12 cellular contexts compared by ENCODE assay signal in the genomic region with DNA sequence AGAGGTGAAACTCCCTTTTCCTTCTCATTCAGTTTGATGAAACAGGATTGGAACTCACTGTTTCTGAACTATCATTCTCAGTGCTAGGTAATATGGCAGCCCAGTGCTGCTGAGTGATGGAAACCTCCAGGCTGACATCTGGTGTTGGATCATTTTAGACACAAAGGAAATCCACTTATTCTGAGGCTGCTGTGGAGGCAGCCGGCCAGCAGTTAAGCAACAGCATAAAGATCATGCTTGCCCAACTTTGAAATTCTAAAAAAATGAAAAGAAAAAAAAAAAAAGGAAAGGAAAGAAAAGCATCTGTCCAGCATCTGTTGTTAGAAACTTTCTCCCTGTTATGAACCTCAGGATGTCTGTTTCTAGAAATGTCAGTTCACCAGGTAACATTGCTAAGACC.
DNase-seq lines count a peak whose midpoint lies in the region; ATAC-seq and TF ChIP-seq lines count a peak whose summit lies in the region.
"Had no signal": no experiment of that assay in that cellular context is flagged by ENCODE, and none has a peak within 500 bp of the region (broad histone marks: within the 10 kb centered on the region; RNA-seq: fewer than 3 reads in every experiment).

No MANE protein-coding gene starts in this region.

- no peaks in the 10 kb centered on the region for H3K4me1 Mint-ChIP-seq in activated CD8-positive, alpha-beta T cell treated with anti-CD3 and anti-CD28 coated beads, Interleukin-2, amount 10 ng/mL, durations not matched to agents 7 days and 5 days (ENCODE audit: low read depth)
- H3K4me1 Mint-ChIP-seq: stimulated activated effector memory CD8-positive, alpha-beta T cell treated with anti-CD3 and anti-CD28 coated beads, Interleukin-12 subunit alpha, Interleukin-12 subunit beta, amount 100 ng/mL, for 72 hours had no signal

- DNase-seq in HFF-Myc (ENCODE audit: extremely low read depth, low read depth) (peak; percentile 35), astrocyte of the spinal cord (ENCODE audit: low read depth, low spot score) (peak; percentile 44), left ventricle myocardium superior (peak; percentile 83), stromal cell of bone marrow (ENCODE audit: low read depth) (peak; percentile 83), foreskin melanocyte (no peak), SHP77 treated with DMSO at 0.1 percent for 48 hours (lab: John Stamatoyannopoulos, UW) (no peak)
- no peak for DNase-seq in activated CD8-positive, alpha-beta T cell treated with anti-CD3 and anti-CD28 coated beads, Interleukin-2, amount 10 ng/mL, durations not matched to agents 7 days and 5 days
- DNase-seq: activated T-cell treated with anti-CD3 and anti-CD28 coated beads, Interleukin-2, amount 50 U/mL, for 4 hours; DND-41; NCI-H1105 treated with DMSO at 0.1 percent for 48 hours had no signal

- ATAC-seq in left ventricle myocardium superior: peak; percentile 97
- no peak for ATAC-seq in GM18868 (IDR thresholded peaks at IDR 0.05; ENCODE audit: unreplicated experiment)
- ATAC-seq in activated CD8-positive, alpha-beta T cell treated with anti-CD3 and anti-CD28 coated beads, Interleukin-2, amount 10 ng/mL, durations not matched to agents 7 days and 5 days: no peak
- ATAC-seq: activated T-cell treated with anti-CD3 and anti-CD28 coated beads, Interleukin-2, amount 50 U/mL, for 4 hours; stimulated activated effector memory CD8-positive, alpha-beta T cell treated with anti-CD3 and anti-CD28 coated beads, Interleukin-12 subunit alpha, Interleukin-12 subunit beta, amount 100 ng/mL, for 72 hours had no signal

- no peak for TF ChIP-seq CTCF in HFF-Myc (IDR thresholded peaks at IDR 0.05; ENCODE audit: low read depth, low read length, missing control alignments)
- TF ChIP-seq CTCF in astrocyte of the spinal cord (IDR thresholded peaks at IDR 0.05; ENCODE audit: low read depth, low read length): no peak

- no peak overlapping the region for H3K27ac Mint-ChIP-seq in activated CD8-positive, alpha-beta T cell treated with anti-CD3 and anti-CD28 coated beads, Interleukin-2, amount 10 ng/mL, durations not matched to agents 7 days and 5 days
- H3K27ac Mint-ChIP-seq: stimulated activated effector memory CD8-positive, alpha-beta T cell treated with anti-CD3 and anti-CD28 coated beads, Interleukin-12 subunit alpha, Interleukin-12 subunit beta, amount 100 ng/mL, for 72 hours had no signal

- intact Hi-C loops in left ventricle myocardium superior (cut with micrococcal nuclease): no loop called here

- H3K27me3 Mint-ChIP-seq in activated CD8-positive, alpha-beta T cell treated with anti-CD3 and anti-CD28 coated beads, Interleukin-2, amount 10 ng/mL, durations not matched to agents 7 days and 5 days (ENCODE audit: low read depth): no peaks in the 10 kb centered on the region

- no peaks in the 10 kb centered on the region for H3K9me3 Mint-ChIP-seq in activated CD8-positive, alpha-beta T cell treated with anti-CD3 and anti-CD28 coated beads, Interleukin-2, amount 10 ng/mL, durations not matched to agents 7 days and 5 days (ENCODE audit: insufficient read depth)
- H3K9me3 Mint-ChIP-seq: activated T-cell treated with anti-CD3 and anti-CD28 coated beads, Interleukin-2, amount 50 U/mL, for 4 hours; stimulated activated effector memory CD8-positive, alpha-beta T cell treated with anti-CD3 and anti-CD28 coated beads, Interleukin-12 subunit alpha, Interleukin-12 subunit beta, amount 100 ng/mL, for 72 hours had no signal

- no peaks in the 10 kb centered on the region for H3K36me3 Mint-ChIP-seq in activated CD8-positive, alpha-beta T cell treated with anti-CD3 and anti-CD28 coated beads, Interleukin-2, amount 10 ng/mL, durations not matched to agents 7 days and 5 days (ENCODE audit: low read depth)
- H3K36me3 Mint-ChIP-seq: stimulated activated effector memory CD8-positive, alpha-beta T cell treated with anti-CD3 and anti-CD28 coated beads, Interleukin-12 subunit alpha, Interleukin-12 subunit beta, amount 100 ng/mL, for 72 hours had no signal

- in situ Hi-C loops in astrocyte of the spinal cord (cut with HindIII; ENCODE audit: low sequenced_read_pairs): no loop called here

- no peak overlapping the region for H3K4me3 Mint-ChIP-seq in activated CD8-positive, alpha-beta T cell treated with anti-CD3 and anti-CD28 coated beads, Interleukin-2, amount 10 ng/mL, durations not matched to agents 7 days and 5 days
- H3K4me3 Mint-ChIP-seq: activated T-cell treated with anti-CD3 and anti-CD28 coated beads, Interleukin-2, amount 50 U/mL, for 4 hours; stimulated activated effector memory CD8-positive, alpha-beta T cell treated with anti-CD3 and anti-CD28 coated beads, Interleukin-12 subunit alpha, Interleukin-12 subunit beta, amount 100 ng/mL, for 72 hours had no signal

- H3K4me3 ChIP-seq in HFF-Myc (replicated peaks; ENCODE audit: low read depth, low read length) (no peak overlapping the region), astrocyte of the spinal cord (ENCODE audit: low read depth, low read length) (no peak overlapping the region)

- POLR2A ChIA-PET in activated CD8-positive, alpha-beta T cell treated with anti-CD3 and anti-CD28 coated beads, Interleukin-2, amount 10 ng/mL, durations not matched to agents 7 days and 5 days (lab: Charles Lee): no interaction called here

- CTCF ChIA-PET in activated CD8-positive, alpha-beta T cell treated with anti-CD3 and anti-CD28 coated beads, Interleukin-2, amount 10 ng/mL, durations not matched to agents 7 days and 5 days (lab: Charles Lee): no interaction called here

Comparison
In these comparisons a context has a peak if more than half of its experiments do, and no peak if none do; other contexts are left out.
1. DNase-seq: peak in HFF-Myc (single experiment), astrocyte of the spinal cord (single experiment), left ventricle myocardium superior (single experiment) and stromal cell of bone marrow (single experiment); none in foreskin melanocyte (single experiment), SHP77 treated with DMSO at 0.1 percent for 48 hours (single experiment) and activated CD8-positive, alpha-beta T cell treated with anti-CD3 and anti-CD28 coated beads, Interleukin-2, amount 10 ng/mL, durations not matched to agents 7 days and 5 days (single experiment).